15 cellular contexts compared by ENCODE assay signal in the genomic region with DNA sequence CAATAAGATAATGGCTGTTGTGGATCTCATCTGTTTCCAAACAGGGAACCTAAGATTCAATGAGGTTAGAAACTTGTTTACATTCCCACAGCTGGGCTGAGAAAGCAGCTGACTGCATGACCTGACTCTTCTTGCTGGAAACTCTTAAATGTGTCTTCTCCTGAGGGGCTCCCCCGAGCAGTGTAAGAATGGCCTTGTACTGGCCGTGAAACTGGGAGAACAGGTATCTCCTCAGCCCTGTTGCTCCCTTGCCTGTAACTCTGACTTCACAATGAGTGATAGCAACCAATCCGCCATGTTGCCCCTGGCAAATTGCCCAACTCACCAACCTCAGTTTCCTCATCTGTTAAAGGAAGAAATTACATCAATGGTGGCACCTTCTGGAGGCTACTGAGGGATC. TPM values are rescaled to one million over a fixed set of nuclear protein-coding genes. Genes with fewer than 3 reads are reported as not detected.
DNase-seq lines count a peak whose midpoint lies in the region; TF ChIP-seq lines count a peak whose summit lies in the region.
"Had no signal": no experiment of that assay in that cellular context is flagged by ENCODE, and none has a peak within 500 bp of the region (broad histone marks: within the 10 kb centered on the region; RNA-seq: fewer than 3 reads in every experiment).

No MANE protein-coding gene starts in this region.

- H3K27ac Mint-ChIP-seq in type B pancreatic cell = peak overlapping the region; percentile 25
- H3K27ac Mint-ChIP-seq in Calu3 (ENCODE audit: unreplicated experiment) = no peak overlapping the region
- H3K27ac Mint-ChIP-seq: CD14-positive monocyte had no signal

- no peaks in the 10 kb centered on the region for H3K4me1 Mint-ChIP-seq in type B pancreatic cell (ENCODE audit: unreplicated experiment)
- H3K4me1 Mint-ChIP-seq in Calu3 (ENCODE audit: low read depth, unreplicated experiment) = no peaks in the 10 kb centered on the region

- POLR2A ChIA-PET in GM10248 (lab: Yijun Ruan, JAX) = no interaction called here

- no peak overlapping the region for H3K4me3 ChIP-seq in choroid plexus epithelial cell (ENCODE audit: low read depth, low read length)
- no peak overlapping the region for H3K4me3 ChIP-seq in fibroblast of villous mesenchyme (ENCODE audit: low read depth, low read length)
- H3K4me3 ChIP-seq: BLaER1, GM23248 had no signal

- CTCF ChIA-PET in GM10248 (lab: Yijun Ruan, JAX) (interaction anchor here (1.2 to 3.0 kb wide), 3 partner anchors 24 to 165 kb away, joined by 3 to 36 read pairs (median 5); a partner anchor contains a TSS), Calu3 (lab: Charles Lee) (no interaction called here)

- BruUV-seq in Calu3 (replicated peaks; lab: Mats Ljungman, UMichigan) = no TSS peak

- peak; percentile 78 for DNase-seq in ELF-1 (ENCODE audit: low read depth, low spot score)
- DNase-seq in choroid plexus epithelial cell (ENCODE audit: low read depth) = peak; percentile 21
- peak; percentile 36 for DNase-seq in fibroblast of villous mesenchyme (ENCODE audit: low read depth)
- no peak for DNase-seq in type B pancreatic cell (ENCODE audit: extremely low spot score, unreplicated experiment)
- DNase-seq in GM10248 (ENCODE audit: extremely low spot score) = no peak
- no peak for DNase-seq in effector CD8-positive, alpha-beta T cell (lab: John Stamatoyannopoulos, UW)
- DNase-seq in Calu3 = no peak
- DNase-seq: 8988T; CD4-positive, alpha-beta memory T cell; DMS79 treated with DMSO at 0.1 percent for 48 hours; GM23248; HCEC 1CT had no signal

- H3K36me3 Mint-ChIP-seq in type B pancreatic cell (no peaks in the 10 kb centered on the region), Calu3 (ENCODE audit: insufficient read depth, unreplicated experiment) (no peaks in the 10 kb centered on the region)
- H3K36me3 Mint-ChIP-seq: CD14-positive monocyte; CD4-positive, alpha-beta memory T cell had no signal

- H3K27me3 Mint-ChIP-seq in type B pancreatic cell (peaks cover 17% of the 10 kb centered on the region), Calu3 (ENCODE audit: unreplicated experiment) (peaks cover 25% of the 10 kb centered on the region)

- no peak overlapping the region for H3K4me3 Mint-ChIP-seq in type B pancreatic cell
- H3K4me3 Mint-ChIP-seq in Calu3 (ENCODE audit: low read depth, unreplicated experiment) = no peak overlapping the region
- H3K4me3 Mint-ChIP-seq: CD14-positive monocyte; CD4-positive, alpha-beta memory T cell had no signal

- intact Hi-C loops in Calu3 (cut with micrococcal nuclease; ENCODE audit: unreplicated experiment) = no loop called here

- H3K9me3 Mint-ChIP-seq in type B pancreatic cell = peaks cover 4% of the 10 kb centered on the region
- no peaks in the 10 kb centered on the region for H3K9me3 Mint-ChIP-seq in Calu3 (ENCODE audit: low read depth, unreplicated experiment)
- H3K9me3 Mint-ChIP-seq: CD14-positive monocyte; CD4-positive, alpha-beta memory T cell had no signal

- no peak for TF ChIP-seq CTCF in choroid plexus epithelial cell (conservative IDR thresholded peaks at IDR 0.05; ENCODE audit: low read depth, low read length)
- no peak for TF ChIP-seq CTCF in fibroblast of villous mesenchyme (IDR thresholded peaks at IDR 0.05; ENCODE audit: insufficient read depth, low read depth, low read length)
- no peak for TF ChIP-seq CTCF in type B pancreatic cell (conservative IDR thresholded peaks at IDR 0.05)
- TF ChIP-seq CTCF in GM10248 (IDR thresholded peaks at IDR 0.05; ENCODE audit: control extremely low read depth, extremely low read depth, low read depth, missing control alignments) = no peak
- no peak for TF ChIP-seq CTCF in Calu3 (IDR thresholded peaks at IDR 0.05; ENCODE audit: unreplicated experiment)

RNA-seq across cellular contexts. Expression of a gene that starts 59.1 kb away (rescaled TPM):
- total RNA-seq in fibroblast of villous mesenchyme (63.8 and 99.3 TPM in 2 replicates), type B pancreatic cell (ENCODE audit: low replicate concordance) (3.4 and 20.0 TPM in 2 replicates), Calu3 (2022) (1.8 and 6.0 TPM in 2 replicates)
- total RNA-seq: G401 had no signal

Comparison
In these comparisons a context has a peak if more than half of its experiments do, and no peak if none do; other contexts are left out.
1. DNase-seq: peak in ELF-1 (single experiment), choroid plexus epithelial cell (single experiment) and fibroblast of villous mesenchyme (single experiment); none in type B pancreatic cell (single experiment), GM10248 (single experiment), effector CD8-positive, alpha-beta T cell (single experiment) and Calu3 (single experiment).